ENCODE assay signal across 2 cellular contexts in the genomic region with DNA sequence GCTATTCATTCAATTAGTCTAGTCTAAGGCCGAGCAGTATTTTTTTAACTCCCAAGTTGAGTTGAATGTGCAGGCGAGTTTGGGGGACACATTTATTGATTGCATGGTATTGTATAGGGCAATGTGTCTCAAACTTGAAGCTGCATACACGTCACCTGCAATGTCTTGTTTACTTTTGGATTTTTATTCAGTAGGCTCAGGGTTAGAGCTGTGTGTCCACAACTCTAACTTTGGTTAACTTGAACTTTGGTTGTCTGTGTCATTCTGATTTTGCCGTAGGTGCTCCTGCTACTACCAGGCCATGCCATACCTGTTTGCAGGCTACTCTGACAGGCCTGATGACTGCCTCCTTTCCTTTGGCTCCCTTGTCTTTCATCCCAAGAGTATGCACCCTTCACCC.
TF ChIP-seq lines count a peak whose summit lies in the region.

No MANE protein-coding gene starts in this region.

TF ChIP-seq in H1, 55 proteins besides CTCF, POLR2A, EP300 and RAD21:
- TF ChIP-seq RBBP5 (IDR thresholded peaks at IDR 0.05; ENCODE audit: borderline replicate concordance, low read depth, low read length) (no peak), SAP30 (IDR thresholded peaks at IDR 0.05; ENCODE audit: insufficient read depth, insufficient replicate concordance, low read length) (no peak), TEAD4 (IDR thresholded peaks at IDR 0.05; ENCODE audit: low read depth, low read length) (no peak), E2F6 (IDR thresholded peaks at IDR 0.05) (no peak), EGR1 (IDR thresholded peaks at IDR 0.05; ENCODE audit: borderline replicate concordance, low read depth, low read length) (no peak), FOSL1 (IDR thresholded peaks at IDR 0.05; ENCODE audit: insufficient read depth, low read depth, low read length) (no peak), RFX5 (IDR thresholded peaks at IDR 0.05; ENCODE audit: borderline replicate concordance, low read depth, low read length) (no peak), GTF2F1 (IDR thresholded peaks at IDR 0.05; ENCODE audit: borderline replicate concordance, low read depth, low read length) (no peak), PHF8 (conservative IDR thresholded peaks at IDR 0.05; ENCODE audit: low read depth, low read length) (no peak), SP2 (IDR thresholded peaks at IDR 0.05; ENCODE audit: low read length) (no peak)

TF ChIP-seq in liver, 16 proteins besides CTCF, POLR2A, EP300 and RAD21:
- TF ChIP-seq FOXA2 (IDR thresholded peaks at IDR 0.05) (peak; percentile 81), RXRA (IDR thresholded peaks at IDR 0.05) (peak in 1 of 2 donors; percentile 43), ZBTB33 (IDR thresholded peaks at IDR 0.05) (no peak), REST (IDR thresholded peaks at IDR 0.05) (no peak), HNF4A (conservative IDR thresholded peaks at IDR 0.05) (peak; percentile 35 to 41), YY1 (IDR thresholded peaks at IDR 0.05) (no peak), FOXA1 (IDR thresholded peaks at IDR 0.05) (peak; percentile 24), GABPA (IDR thresholded peaks at IDR 0.05 in 1 of 2, conservative IDR thresholded peaks at IDR 0.05 in 1 of 2) (no peak), SP1 (IDR thresholded peaks at IDR 0.05) (peak; percentile 67)
TF ChIP-seq in liver: peak in this region for 5.
